In genomic region chr1:38549191-38549590, GRCh38 we compare ENCODE assay signal across 14 cellular contexts.
DNase-seq lines count a peak whose midpoint lies in the region; ATAC-seq and FAIRE-seq lines count a peak whose summit lies in the region.
"Had no signal": no experiment of that assay in that cellular context is flagged by ENCODE, and none has a peak within 500 bp of the region (broad histone marks: within the 10 kb centered on the region; RNA-seq: fewer than 3 reads in every experiment).

No MANE protein-coding gene starts in this region.

- peak overlapping the region; percentile 91 for H3K27ac ChIP-seq in angular gyrus (ENCODE audit: low read depth, low read length)
- H3K27ac ChIP-seq: HL-60 had no signal

- peak; percentile 43 for FAIRE-seq in frontal cortex (lab: Jason Lieb, UNC)
- FAIRE-seq: GM19239 had no signal

- DNase-seq in frontal cortex (ENCODE audit: low spot score in 2 of 2) (no peak), pons (ENCODE audit: low spot score) (peak; percentile 86), NCI-H146 treated with DMSO at 0.1 percent for 48 hours (lab: John Stamatoyannopoulos, UW; ENCODE audit: unreplicated experiment) (no peak), NCI-H187 treated with DMSO at 0.1 percent for 48 hours (lab: John Stamatoyannopoulos, UW) (no peak), AG20443 (ENCODE audit: low spot score) (no peak)
- DNase-seq: CD8-positive, alpha-beta T cell; DMS53; GF-D8; HCEC 1CT; HFFc6 had no signal

- no peak for ATAC-seq in GM21786 (IDR thresholded peaks at IDR 0.05; ENCODE audit: unreplicated experiment)
- ATAC-seq: CD8-positive, alpha-beta T cell had no signal
